In the genomic region with DNA sequence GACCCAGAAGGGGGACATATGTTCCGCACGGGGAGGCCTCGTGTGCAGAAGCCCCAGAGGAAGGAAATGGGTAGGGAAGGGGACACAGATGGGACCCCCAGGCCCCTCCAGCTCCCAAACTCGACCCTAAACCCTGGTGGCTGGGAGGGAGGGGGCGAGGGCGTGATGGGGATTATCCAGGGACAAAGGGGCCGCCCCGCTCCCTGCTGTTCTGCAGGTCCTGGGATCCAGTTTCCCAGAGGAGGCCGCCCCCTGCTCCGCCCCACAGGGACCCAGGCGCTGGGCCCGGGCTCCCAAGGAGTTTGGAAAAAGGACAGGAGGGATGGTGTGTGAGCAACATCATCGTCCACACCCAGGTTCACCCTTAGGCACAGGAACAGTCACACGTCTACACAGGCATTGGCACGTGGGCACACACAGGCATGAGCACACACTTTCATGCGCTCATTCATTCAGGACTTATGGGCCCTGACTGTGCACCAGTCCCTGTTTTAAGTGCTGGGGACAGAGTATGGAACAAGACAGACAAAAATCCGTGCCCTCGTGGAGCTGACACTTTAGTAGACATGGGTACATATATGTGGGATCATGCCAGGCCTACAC, we compare ENCODE assay signal across 19 cellular contexts. TPM values are rescaled to one million over a fixed set of nuclear protein-coding genes. Genes with fewer than 3 reads are reported as not detected.
DNase-seq lines count a peak whose midpoint lies in the region; ATAC-seq and TF ChIP-seq lines count a peak whose summit lies in the region.
"Had no signal": no experiment of that assay in that cellular context is flagged by ENCODE, and none has a peak within 500 bp of the region (broad histone marks: within the 10 kb centered on the region; RNA-seq: fewer than 3 reads in every experiment).

No MANE protein-coding gene starts in this region.

- peaks cover 10% of the 10 kb centered on the region for H3K4me1 ChIP-seq in iPS-15b (ENCODE audit: control insufficient read depth, insufficient read depth, low read length)
- peaks cover 12 to 22% of the 10 kb centered on the region in 2 donors for H3K4me1 ChIP-seq in neuronal stem cell (ENCODE audit: control insufficient read depth in 2 of 2, insufficient read depth in 1 of 2, low read depth in 1 of 2, low read length in 2 of 2)
- H3K4me1 ChIP-seq: Caco-2 had no signal

- H3K23ac ChIP-seq in neuronal stem cell (ENCODE audit: low read depth, low read length, poor library complexity), result peak overlapping the region; percentile 86

- POLR2A ChIA-PET in WTC11 (lab: Charles Lee), result interaction anchor here (1.0 kb wide), 1 partner anchor 9 kb away, joined by 3 read pairs; no protein-coding TSS in a partner anchor

- H3K4me2 ChIP-seq in neuronal stem cell (ENCODE audit: insufficient read depth, low read length, poor library complexity, severe bottlenecking), result peak overlapping the region; percentile 38

- ATAC-seq in WTC11 (peak; percentile 66), HG03354 (IDR thresholded peaks at IDR 0.05; ENCODE audit: poor library complexity, severe bottlenecking, unreplicated experiment) (no peak), HG03139 (IDR thresholded peaks at IDR 0.05; ENCODE audit: unreplicated experiment) (no peak), GM18520 (IDR thresholded peaks at IDR 0.05; ENCODE audit: unreplicated experiment) (no peak), HG02588 (IDR thresholded peaks at IDR 0.05; ENCODE audit: unreplicated experiment) (no peak)

- peak overlapping the region; percentile 68 for H2AFZ ChIP-seq in neuronal stem cell (ENCODE audit: low read length)

- H4K8ac ChIP-seq in neuronal stem cell (ENCODE audit: low read depth, low read length), result no peak overlapping the region

- peaks cover 10% of the 10 kb centered on the region for H3K4me1 Mint-ChIP-seq in WTC11

- H3K4ac ChIP-seq in neuronal stem cell (ENCODE audit: low read length), result no peak overlapping the region

- no peak overlapping the region for H3K4me3 Mint-ChIP-seq in WTC11
- H3K4me3 Mint-ChIP-seq: CD4-positive, CD25-positive, alpha-beta regulatory T cell had no signal

- no peaks in the 10 kb centered on the region for H3K79me1 ChIP-seq in neuronal stem cell (ENCODE audit: low read depth, low read length)

- DNase-seq in H7, result peak; percentile 87
- DNase-seq in WTC11 (ENCODE audit: low spot score), result peak; percentile 28
- no peak for DNase-seq in neuronal stem cell (ENCODE audit: low spot score)
- DNase-seq: Caco-2; CD4-positive, CD25-positive, alpha-beta regulatory T cell; DMS153; EL; HCEC 1CT; MG63; NCI-H1092; NCI-H146; NCI-H2081 treated with DMSO at 0.1 percent for 48 hours; NCI-H524 treated with DMSO at 0.1 percent for 48 hours; OCI-M1 had no signal

- no peaks in the 10 kb centered on the region for H3K9me3 ChIP-seq in iPS-15b (ENCODE audit: control insufficient read depth, insufficient read depth, low read length)
- H3K9me3 ChIP-seq in neuronal stem cell (replicated peaks in 1 of 2; ENCODE audit: control insufficient read depth in 2 of 2, insufficient read depth in 1 of 2, low read depth in 1 of 2, low read length in 2 of 2), result no peaks in the 10 kb centered on the region
- H3K9me3 ChIP-seq: Caco-2, MG63 had no signal

- no CpG with 5 or more reads among the region's 18 CpGs for WGBS in neuronal stem cell (ENCODE audit: extremely low coverage in 2 of 2, insufficient read length in 2 of 2, insufficient replicate concordance in 1 of 2), 2 donors

- no peak overlapping the region for H3K27ac Mint-ChIP-seq in WTC11

- no peaks in the 10 kb centered on the region for H3K36me3 Mint-ChIP-seq in WTC11
- H3K36me3 Mint-ChIP-seq: CD4-positive, CD25-positive, alpha-beta regulatory T cell had no signal

- H3K4me3 ChIP-seq in H7 (ENCODE audit: insufficient read depth, low read depth, low read length) (no peak overlapping the region), iPS-15b (ENCODE audit: low read depth, low read length) (peak overlapping the region; percentile 16), neuronal stem cell (ENCODE audit: low read length in 2 of 2) (no peak overlapping the region)
- H3K4me3 ChIP-seq: MG63 had no signal

- H2BK5ac ChIP-seq in neuronal stem cell (ENCODE audit: low read length), result peak overlapping the region; percentile 96

- H2BK12ac ChIP-seq in neuronal stem cell (ENCODE audit: low read length), result peak overlapping the region; percentile 88

- H3K27me3 Mint-ChIP-seq in WTC11 (ENCODE audit: low read depth), result no peaks in the 10 kb centered on the region; the same call in 1 of the 2 replicates
- H3K27me3 Mint-ChIP-seq: CD4-positive, CD25-positive, alpha-beta regulatory T cell had no signal

- H3K27me3 ChIP-seq in H7 (ENCODE audit: control insufficient read depth, insufficient read depth, low read length) (no peaks in the 10 kb centered on the region; the same call in 1 of the 2 replicates), iPS-15b (ENCODE audit: control insufficient read depth, insufficient read depth, low read length) (no peaks in the 10 kb centered on the region), neuronal stem cell (ENCODE audit: control insufficient read depth in 3 of 3, insufficient read depth in 3 of 3, low read depth in 1 of 3, low read length in 3 of 3) (no peaks in the 10 kb centered on the region)
- H3K27me3 ChIP-seq: MG63 had no signal

- H3K14ac ChIP-seq in neuronal stem cell (ENCODE audit: low read length), result no peak overlapping the region

- peak overlapping the region; percentile 95 for H3K18ac ChIP-seq in neuronal stem cell (ENCODE audit: low read length)

- CTCF ChIA-PET in WTC11 (lab: Charles Lee), result interaction anchor here (0.9 to 1.6 kb wide), 2 partner anchors 9 to 66 kb away, joined by 3 to 6 read pairs; no protein-coding TSS in a partner anchor

- H3K9me3 Mint-ChIP-seq in WTC11, result no peaks in the 10 kb centered on the region
- H3K9me3 Mint-ChIP-seq: CD4-positive, CD25-positive, alpha-beta regulatory T cell had no signal

- no peaks in the 10 kb centered on the region for H3K36me3 ChIP-seq in H7 (replicated peaks; ENCODE audit: control insufficient read depth, insufficient read depth, low read length)
- H3K36me3 ChIP-seq in iPS-15b (ENCODE audit: control insufficient read depth, insufficient read depth, low read length), result no peaks in the 10 kb centered on the region
- no peaks in the 10 kb centered on the region for H3K36me3 ChIP-seq in neuronal stem cell (replicated peaks in 1 of 2; ENCODE audit: control insufficient read depth in 2 of 2, insufficient read depth in 2 of 2, low read length in 2 of 2)
- H3K36me3 ChIP-seq: MG63 had no signal

- H2BK120ac ChIP-seq in neuronal stem cell (ENCODE audit: low read depth, low read length), result peak overlapping the region; percentile 89

- peak overlapping the region; percentile 92 for H2BK15ac ChIP-seq in neuronal stem cell (ENCODE audit: low read length)

- H3K9ac ChIP-seq in iPS-15b (ENCODE audit: low read depth, low read length) (no peak overlapping the region), neuronal stem cell (ENCODE audit: low read depth, low read length, poor library complexity) (peak overlapping the region; percentile 82)

- no peak overlapping the region for H4K91ac ChIP-seq in neuronal stem cell (ENCODE audit: low read depth, low read length, poor library complexity)

- peak overlapping the region; percentile 99 for H2AK5ac ChIP-seq in neuronal stem cell (ENCODE audit: low read depth, low read length)

- no peak for TF ChIP-seq CTCF in WTC11 (IDR thresholded peaks at IDR 0.05)

- peak overlapping the region; percentile 14 for H3K27ac ChIP-seq in neuronal stem cell (replicated peaks; ENCODE audit: low read length)

TF ChIP-seq in WTC11, 78 proteins besides CTCF, POLR2A, EP300 and RAD21:
- TF ChIP-seq ZNF423 (CRISPR knock-in tag; IDR thresholded peaks at IDR 0.05) (peak; percentile 23; the same call in 1 of the 2 replicates), ZNF416 (CRISPR knock-in tag; IDR thresholded peaks at IDR 0.05) (no peak)
TF ChIP-seq in WTC11: peak in this region for 1.

RNA-seq across cellular contexts. Expression of gene FBXL19, which starts 12.8 kb away (rescaled TPM):
- 78.3 and 89.8 TPM in 2 replicates for total RNA-seq in H7 (2014; rRNA removed; shearing (Covaris generic))
- total RNA-seq in WTC11 (2021), result 79.0 to 84.9 TPM (median 84.3 TPM) in 3 replicates
- polyA plus RNA-seq in neuronal stem cell (2013, experiment 1 of 2), result 60.7 TPM
- 57.8 TPM for polyA plus RNA-seq in neuronal stem cell (2013, experiment 2 of 2)

RNA-seq across cellular contexts. Expression of gene CTF1, which starts 14.1 kb away (rescaled TPM):
- 2.0 TPM in 2 replicates for total RNA-seq in H7 (2014; rRNA removed; shearing (Covaris generic))
- 1.4 to 1.9 TPM (median 1.6 TPM) in 3 replicates for total RNA-seq in WTC11 (2021)
- polyA plus RNA-seq in neuronal stem cell (2013, experiment 1 of 2), result 3.7 TPM
- polyA plus RNA-seq in neuronal stem cell (2013, experiment 2 of 2), result 4.2 TPM
- polyA plus RNA-seq: CD4-positive, CD25-positive, alpha-beta regulatory T cell had no signal

RNA-seq across cellular contexts. Expression of gene BCL7C, which starts 16.7 kb away (rescaled TPM):
- total RNA-seq in H7 (2014; rRNA removed; shearing (Covaris generic)), result 16.4 and 35.5 TPM in 2 replicates
- 18.3 to 20.3 TPM (median 18.7 TPM) in 3 replicates for total RNA-seq in WTC11 (2021)
- 27.1 TPM for polyA plus RNA-seq in neuronal stem cell (2013, experiment 1 of 2)
- 26.1 TPM for polyA plus RNA-seq in neuronal stem cell (2013, experiment 2 of 2)

RNA-seq across cellular contexts. Expression of gene ORAI3, which starts 38.3 kb away (rescaled TPM):
- total RNA-seq in H7 (2014; rRNA removed; shearing (Covaris generic)), result 15.3 and 18.4 TPM in 2 replicates
- 10.8 to 13.5 TPM (median 13.2 TPM) in 3 replicates for total RNA-seq in WTC11 (2021)
- 16.7 TPM for polyA plus RNA-seq in neuronal stem cell (2013, experiment 1 of 2)
- 16.5 TPM for polyA plus RNA-seq in neuronal stem cell (2013, experiment 2 of 2)

RNA-seq across cellular contexts. Expression of gene SETD1A, which starts 47.0 kb away (rescaled TPM):
- total RNA-seq in H7 (2014; rRNA removed; shearing (Covaris generic)), result 4.1 and 5.0 TPM in 2 replicates
- total RNA-seq in WTC11 (2021), result 29.3 to 31.1 TPM (median 29.4 TPM) in 3 replicates
- polyA plus RNA-seq in neuronal stem cell (2013, experiment 1 of 2), result 16.0 TPM
- 15.3 TPM for polyA plus RNA-seq in neuronal stem cell (2013, experiment 2 of 2)
